Comparison of ENCODE assay signal across 18 cellular contexts in genomic region chr4:77015390-77015789, GRCh38.
DNase-seq lines count a peak whose midpoint lies in the region; ATAC-seq, FAIRE-seq and TF ChIP-seq lines count a peak whose summit lies in the region.
"Had no signal": no experiment of that assay in that cellular context is flagged by ENCODE, and none has a peak within 500 bp of the region (broad histone marks: within the 10 kb centered on the region; RNA-seq: fewer than 3 reads in every experiment).

No MANE protein-coding gene starts in this region.

- H3K4me3 ChIP-seq in HUES6 (ENCODE audit: low read depth, low read length): no peak overlapping the region
- no peak overlapping the region for H3K4me3 ChIP-seq in astrocyte (ENCODE audit: insufficient read depth, low read depth, low read length)
- no peak overlapping the region for H3K4me3 ChIP-seq in iPS DF 6.9 (ENCODE audit: low read length)
- H3K4me3 ChIP-seq: lung had no signal

- TF ChIP-seq CTCF in astrocyte (IDR thresholded peaks at IDR 0.05; ENCODE audit: insufficient read depth, low read depth, low read length): no peak

- peak overlapping the region; percentile 97 for H3K27ac Mint-ChIP-seq in astrocyte (ENCODE audit: unreplicated experiment)
- H3K27ac Mint-ChIP-seq in activated CD4-positive, alpha-beta memory T cell treated with anti-CD3 and anti-CD28 coated beads, Interleukin-2, amount 10 ng/mL, durations not matched to agents 7 days and 5 days: no peak overlapping the region
- H3K27ac Mint-ChIP-seq: activated naive CD8-positive, alpha-beta T cell; dendritic cell treated with granulocyte-macrophage colony-stimulating factor and Interleukin-4, amounts not matched to agents 40 ng/mL and 50 ng/mL, for 4 days; stimulated activated naive B cell treated with anti-CD40 and anti-IgM and Interleukin-4, amounts not matched to agents 10 μg/mL and 1 μg/mL and 100 μg/mL, for 72 hours; T-helper 17 cell had no signal

- peak overlapping the region; percentile 58 for H3K4me3 Mint-ChIP-seq in astrocyte (ENCODE audit: unreplicated experiment)
- no peak overlapping the region for H3K4me3 Mint-ChIP-seq in activated CD4-positive, alpha-beta memory T cell treated with anti-CD3 and anti-CD28 coated beads, Interleukin-2, amount 10 ng/mL, durations not matched to agents 7 days and 5 days
- H3K4me3 Mint-ChIP-seq: activated naive CD8-positive, alpha-beta T cell; dendritic cell treated with granulocyte-macrophage colony-stimulating factor and Interleukin-4, amounts not matched to agents 40 ng/mL and 50 ng/mL, for 4 days; stimulated activated naive B cell treated with anti-CD40 and anti-IgM and Interleukin-4, amounts not matched to agents 10 μg/mL and 1 μg/mL and 100 μg/mL, for 72 hours; T-helper 17 cell had no signal

- H2AFZ ChIP-seq in astrocyte (ENCODE audit: low read depth, low read length): no peak overlapping the region
- H2AFZ ChIP-seq: parathyroid adenoma had no signal

- no peaks in the 10 kb centered on the region for H3K27me3 ChIP-seq in HUES6 (ENCODE audit: control insufficient read depth, insufficient read depth, low read length)
- no peaks in the 10 kb centered on the region for H3K27me3 ChIP-seq in astrocyte (ENCODE audit: insufficient read depth, low read length)
- H3K27me3 ChIP-seq in iPS DF 6.9 (ENCODE audit: control insufficient read depth, insufficient read depth, low read length): no peaks in the 10 kb centered on the region

- peaks cover 50% of the 10 kb centered on the region for H3K36me3 Mint-ChIP-seq in astrocyte (ENCODE audit: low read depth, unreplicated experiment)
- peaks cover 13% of the 10 kb centered on the region for H3K36me3 Mint-ChIP-seq in activated CD4-positive, alpha-beta memory T cell treated with anti-CD3 and anti-CD28 coated beads, Interleukin-2, amount 10 ng/mL, durations not matched to agents 7 days and 5 days (ENCODE audit: low read depth)

- WGBS in iPS DF 6.9 (ENCODE audit: insufficient coverage, insufficient read length): no CpG with 5 or more reads among the region's 1 CpG

- DNase-seq in AG20443 (ENCODE audit: low spot score) (peak; percentile 54), astrocyte (ENCODE audit: low read depth) (peak; percentile 85), iPS DF 6.9 (ENCODE audit: low read depth, low spot score) (peak; percentile 58), NCI-H446 treated with DMSO at 0.1 percent for 48 hours (lab: John Stamatoyannopoulos, UW) (no peak), Kasumi-1 (lab: John Stamatoyannopoulos, UW) (no peak)
- no peak for DNase-seq in activated CD4-positive, alpha-beta memory T cell treated with anti-CD3 and anti-CD28 coated beads, Interleukin-2, amount 10 ng/mL, durations not matched to agents 7 days and 5 days
- DNase-seq: NCI-H1694; stimulated activated CD4-positive, alpha-beta T cell treated with anti-CD3 and anti-CD28 coated beads, Interleukin-2, amount 100 ng/mL, for 24 hours; stimulated activated naive B cell treated with anti-CD40 and anti-IgM and Interleukin-4, amounts not matched to agents 10 μg/mL and 1 μg/mL and 100 μg/mL, for 72 hours; T-helper 17 cell had no signal

- H3K27ac ChIP-seq in HUES6 (ENCODE audit: low read depth, low read length) (0 out of 2 replicates have a peak overlapping the region, but pooled peaks have one; percentile 39), astrocyte (ENCODE audit: low read depth, low read length) (peak overlapping the region; percentile 61), iPS DF 6.9 (ENCODE audit: low read length) (no peak overlapping the region)
- H3K27ac ChIP-seq: C4-2B, parathyroid adenoma had no signal

- H3K9me3 Mint-ChIP-seq in astrocyte (ENCODE audit: unreplicated experiment): no peaks in the 10 kb centered on the region
- no peaks in the 10 kb centered on the region for H3K9me3 Mint-ChIP-seq in activated CD4-positive, alpha-beta memory T cell treated with anti-CD3 and anti-CD28 coated beads, Interleukin-2, amount 10 ng/mL, durations not matched to agents 7 days and 5 days
- H3K9me3 Mint-ChIP-seq: dendritic cell treated with granulocyte-macrophage colony-stimulating factor and Interleukin-4, amounts not matched to agents 40 ng/mL and 50 ng/mL, for 4 days; stimulated activated naive B cell treated with anti-CD40 and anti-IgM and Interleukin-4, amounts not matched to agents 10 μg/mL and 1 μg/mL and 100 μg/mL, for 72 hours had no signal

- peaks cover 45% of the 10 kb centered on the region for H3K4me1 Mint-ChIP-seq in astrocyte (ENCODE audit: low read depth, unreplicated experiment)
- H3K4me1 Mint-ChIP-seq in activated CD4-positive, alpha-beta memory T cell treated with anti-CD3 and anti-CD28 coated beads, Interleukin-2, amount 10 ng/mL, durations not matched to agents 7 days and 5 days: peaks cover 18% of the 10 kb centered on the region

- POLR2A ChIA-PET in activated CD4-positive, alpha-beta memory T cell treated with anti-CD3 and anti-CD28 coated beads, Interleukin-2, amount 10 ng/mL, durations not matched to agents 7 days and 5 days (lab: Charles Lee): no interaction called here

- no peak overlapping the region for H3K9ac ChIP-seq in HUES6 (ENCODE audit: low read length)
- peak overlapping the region; percentile 15 for H3K9ac ChIP-seq in astrocyte (ENCODE audit: low read length)
- H3K9ac ChIP-seq: parathyroid adenoma had no signal

- no peak overlapping the region for H3K4me2 ChIP-seq in astrocyte (ENCODE audit: low read length)

- H3K4me1 ChIP-seq in HUES6 (ENCODE audit: control insufficient read depth, insufficient read depth, low read length) (peaks cover 51% of the 10 kb centered on the region), astrocyte (ENCODE audit: insufficient read depth, low read length) (peaks cover 19% of the 10 kb centered on the region), iPS DF 6.9 (ENCODE audit: control insufficient read depth, insufficient read depth, low read length) (peaks cover 2% of the 10 kb centered on the region; the same call in 1 of the 2 replicates)
- H3K4me1 ChIP-seq: parathyroid adenoma had no signal

- H3K9me3 ChIP-seq in HUES6 (ENCODE audit: control insufficient read depth, insufficient read depth, low read depth, low read length): no peaks in the 10 kb centered on the region
- no peaks in the 10 kb centered on the region for H3K9me3 ChIP-seq in astrocyte (ENCODE audit: insufficient read depth, low read depth, low read length)
- no peaks in the 10 kb centered on the region for H3K9me3 ChIP-seq in iPS DF 6.9 (ENCODE audit: control insufficient read depth, insufficient read depth, low read length)

- no peaks in the 10 kb centered on the region for H3K27me3 Mint-ChIP-seq in astrocyte (ENCODE audit: low read depth, unreplicated experiment)
- H3K27me3 Mint-ChIP-seq in activated CD4-positive, alpha-beta memory T cell treated with anti-CD3 and anti-CD28 coated beads, Interleukin-2, amount 10 ng/mL, durations not matched to agents 7 days and 5 days: peaks cover 2% of the 10 kb centered on the region
- H3K27me3 Mint-ChIP-seq: activated naive CD8-positive, alpha-beta T cell; dendritic cell treated with granulocyte-macrophage colony-stimulating factor and Interleukin-4, amounts not matched to agents 40 ng/mL and 50 ng/mL, for 4 days; stimulated activated naive B cell treated with anti-CD40 and anti-IgM and Interleukin-4, amounts not matched to agents 10 μg/mL and 1 μg/mL and 100 μg/mL, for 72 hours; T-helper 17 cell had no signal

- peaks cover 21% of the 10 kb centered on the region for H3K79me2 ChIP-seq in astrocyte (ENCODE audit: insufficient read depth, low read length)
- H3K79me2 ChIP-seq: parathyroid adenoma had no signal

- ATAC-seq in GM21576 (IDR thresholded peaks at IDR 0.05; ENCODE audit: unreplicated experiment): no peak
- ATAC-seq: stimulated activated naive B cell treated with anti-CD40 and anti-IgM and Interleukin-4, amounts not matched to agents 10 μg/mL and 1 μg/mL and 100 μg/mL, for 72 hours; T-helper 17 cell had no signal

- CTCF ChIA-PET in activated CD4-positive, alpha-beta memory T cell treated with anti-CD3 and anti-CD28 coated beads, Interleukin-2, amount 10 ng/mL, durations not matched to agents 7 days and 5 days (lab: Charles Lee): no interaction called here

- FAIRE-seq in astrocyte (lab: Jason Lieb, UNC): peak; percentile 60
- FAIRE-seq: HTR-8/SVneo had no signal

- H4K20me1 ChIP-seq in astrocyte (ENCODE audit: insufficient read depth, low read length): no peaks in the 10 kb centered on the region

- H3K36me3 ChIP-seq in HUES6 (ENCODE audit: control insufficient read depth, insufficient read depth, low read length) (peaks cover 47% of the 10 kb centered on the region), astrocyte (ENCODE audit: insufficient read depth, low read length) (peaks cover 56% of the 10 kb centered on the region), iPS DF 6.9 (ENCODE audit: control insufficient read depth, insufficient read depth, low read length) (peaks cover 4% of the 10 kb centered on the region; the same call in 1 of the 2 replicates)

Comparison
In these comparisons a context has a peak if more than half of its experiments do, and no peak if none do; other contexts are left out.
1. DNase-seq: peak in AG20443 (single experiment), astrocyte (single experiment) and iPS DF 6.9 (single experiment); none in NCI-H446 treated with DMSO at 0.1 percent for 48 hours (single experiment), Kasumi-1 (0 of 2) and activated CD4-positive, alpha-beta memory T cell treated with anti-CD3 and anti-CD28 coated beads, Interleukin-2, amount 10 ng/mL, durations not matched to agents 7 days and 5 days (single experiment).